ENCODE assay signal across 11 cellular contexts in the genomic region with DNA sequence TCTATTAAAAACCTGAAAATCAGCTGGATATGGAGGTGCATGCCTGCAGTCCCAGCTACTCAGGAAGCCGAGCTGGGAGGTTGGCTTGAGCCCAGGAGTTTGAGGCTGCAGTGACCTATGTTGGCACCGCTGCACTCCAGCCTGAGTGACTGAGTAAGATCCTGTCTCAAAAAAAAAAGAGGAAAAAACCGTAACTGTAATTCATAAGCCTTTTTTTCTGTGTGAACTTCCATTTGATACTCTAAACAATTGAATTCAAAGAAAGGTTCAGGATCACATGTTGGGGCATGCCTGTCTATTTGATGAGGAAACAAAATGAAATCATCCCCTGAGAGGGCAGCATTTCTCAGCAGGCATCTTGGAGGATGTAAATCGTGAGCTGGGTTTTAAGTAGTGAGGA. TPM values are rescaled to one million over a fixed set of nuclear protein-coding genes. Genes with fewer than 3 reads are reported as not detected.
DNase-seq lines count a peak whose midpoint lies in the region; ATAC-seq and TF ChIP-seq lines count a peak whose summit lies in the region.
"Had no signal": no experiment of that assay in that cellular context is flagged by ENCODE, and none has a peak within 500 bp of the region (broad histone marks: within the 10 kb centered on the region; RNA-seq: fewer than 3 reads in every experiment).

No MANE protein-coding gene starts in this region.

- no peaks in the 10 kb centered on the region for H3K9me3 ChIP-seq in SK-N-SH
- H3K9me3 ChIP-seq: tibial nerve had no signal

- H3K79me2 ChIP-seq in SK-N-SH (ENCODE audit: insufficient read depth): peaks cover 68% of the 10 kb centered on the region

- H3K27me3 ChIP-seq in SK-N-SH (ENCODE audit: insufficient read depth): no peaks in the 10 kb centered on the region
- H3K27me3 ChIP-seq: tibial nerve had no signal

- no peak for ATAC-seq in activated CD8-positive, alpha-beta memory T cell treated with anti-CD3 and anti-CD28 coated beads, Interleukin-2, amount 10 ng/mL, durations not matched to agents 7 days and 5 days

- TF ChIP-seq EP300 in SK-N-SH (IDR thresholded peaks at IDR 0.05; ENCODE audit: borderline replicate concordance in 1 of 2, low read depth in 1 of 2, low read length in 1 of 2): peak in 1 of 2 experiments; percentile 94; a peak in 2 of 4 replicates

- H4K20me1 ChIP-seq in SK-N-SH (ENCODE audit: insufficient read depth): no peaks in the 10 kb centered on the region

- H3K9me2 ChIP-seq in SK-N-SH: no peaks in the 10 kb centered on the region

- peak overlapping the region; percentile 50; the same call in 1 of the 2 replicates for H2AFZ ChIP-seq in SK-N-SH (ENCODE audit: low read depth)

- H3K4me1 ChIP-seq in SK-N-SH (ENCODE audit: control insufficient read depth in 1 of 2, insufficient read depth in 2 of 2, low read depth in 1 of 2, low read length in 1 of 2): peaks cover 8 to 87% of the 10 kb centered on the region in 2 experiments

- CTCF ChIA-PET in SK-N-SH (lab: Yijun Ruan, JAX): no interaction called here
- CTCF ChIA-PET in activated CD8-positive, alpha-beta memory T cell treated with anti-CD3 and anti-CD28 coated beads, Interleukin-2, amount 10 ng/mL, durations not matched to agents 7 days and 5 days (lab: Charles Lee): interaction anchor here (0.6 to 1.2 kb wide), 3 partner anchors 10 to 49 kb away, joined by 3 read pairs; no protein-coding TSS in a partner anchor

- H3K27ac ChIP-seq in SK-N-SH (ENCODE audit: low read depth in 2 of 2, low read length in 1 of 2) (peak overlapping the region; percentile 75 to 97), substantia nigra (ENCODE audit: low read depth, low read length, poor library complexity, severe bottlenecking) (peak overlapping the region; percentile 32)

- TF ChIP-seq RAD21 in SK-N-SH (IDR thresholded peaks at IDR 0.05; ENCODE audit: low read length): no peak

- H3K36me3 Mint-ChIP-seq in activated CD8-positive, alpha-beta memory T cell treated with anti-CD3 and anti-CD28 coated beads, Interleukin-2, amount 10 ng/mL, durations not matched to agents 7 days and 5 days: peaks cover 47% of the 10 kb centered on the region

- H3F3A ChIP-seq in SK-N-SH (replicated peaks; ENCODE audit: insufficient read depth): peaks cover 91% of the 10 kb centered on the region

- no peak overlapping the region for H3K4me3 ChIP-seq in SK-N-SH (ENCODE audit: low read depth in 2 of 2, low read length in 1 of 2)
- H3K4me3 ChIP-seq: tibial nerve had no signal

- WGBS in SK-N-SH (ENCODE audit: low lambda C conversion rate): 10% methylated on average over 4 of the region's 4 CpGs

- POLR2A ChIA-PET in SK-N-SH (lab: Yijun Ruan, JAX): no interaction called here

- 0 out of 2 replicates have a peak, but pooled peaks have one; percentile 7 for TF ChIP-seq CTCF in SK-N-SH (IDR thresholded peaks at IDR 0.05)

- peak overlapping the region; percentile 50; the same call in 1 of the 2 replicates for H3K9ac ChIP-seq in SK-N-SH

- DNase-seq in NCI-H187 treated with DMSO at 0.1 percent for 48 hours (lab: John Stamatoyannopoulos, UW): peak; percentile 14
- DNase-seq in NCI-H187 (lab: John Stamatoyannopoulos, UW): no peak
- DNase-seq in SK-N-SH: no peak
- peak; percentile 88 for DNase-seq in fibroblast of peridontal ligament (ENCODE audit: extremely low read depth)
- DNase-seq in substantia nigra (lab: John Stamatoyannopoulos, UW): peak in 3 of 49 donors; percentile 4 to 26 (median 24)
- DNase-seq in NAMALWA (ENCODE audit: low spot score): no peak
- no peak for DNase-seq in NCI-H1694 (lab: John Stamatoyannopoulos, UW)
- DNase-seq in activated CD8-positive, alpha-beta memory T cell treated with anti-CD3 and anti-CD28 coated beads, Interleukin-2, amount 10 ng/mL, durations not matched to agents 7 days and 5 days: no peak
- DNase-seq: activated T-cell treated with anti-CD3 and anti-CD28 coated beads, Interleukin-2, amount 50 U/mL, for 1 hour; NCI-H446 treated with DMSO at 0.1 percent for 48 hours had no signal

- no peaks in the 10 kb centered on the region for H3K27me3 Mint-ChIP-seq in activated CD8-positive, alpha-beta memory T cell treated with anti-CD3 and anti-CD28 coated beads, Interleukin-2, amount 10 ng/mL, durations not matched to agents 7 days and 5 days

- no peaks in the 10 kb centered on the region for H3K9me3 Mint-ChIP-seq in activated CD8-positive, alpha-beta memory T cell treated with anti-CD3 and anti-CD28 coated beads, Interleukin-2, amount 10 ng/mL, durations not matched to agents 7 days and 5 days (ENCODE audit: low read depth)

- no peak overlapping the region for H3K27ac Mint-ChIP-seq in activated CD8-positive, alpha-beta memory T cell treated with anti-CD3 and anti-CD28 coated beads, Interleukin-2, amount 10 ng/mL, durations not matched to agents 7 days and 5 days

- H3K4me3 Mint-ChIP-seq in activated CD8-positive, alpha-beta memory T cell treated with anti-CD3 and anti-CD28 coated beads, Interleukin-2, amount 10 ng/mL, durations not matched to agents 7 days and 5 days: no peak overlapping the region

- H3K4me1 Mint-ChIP-seq in activated CD8-positive, alpha-beta memory T cell treated with anti-CD3 and anti-CD28 coated beads, Interleukin-2, amount 10 ng/mL, durations not matched to agents 7 days and 5 days: peaks cover 38% of the 10 kb centered on the region

- peaks cover 3 to 44% of the 10 kb centered on the region in 2 experiments for H3K36me3 ChIP-seq in SK-N-SH (replicated peaks in 1 of 2; ENCODE audit: control insufficient read depth in 1 of 2, insufficient read depth in 2 of 2, low read length in 1 of 2)
- H3K36me3 ChIP-seq: tibial nerve had no signal

- peak overlapping the region; percentile 59; the same call in 1 of the 2 replicates for H3K4me2 ChIP-seq in SK-N-SH

TF ChIP-seq in SK-N-SH, 30 proteins besides CTCF, POLR2A, EP300 and RAD21 (continues in another document):
- TF ChIP-seq, protein P1, sequence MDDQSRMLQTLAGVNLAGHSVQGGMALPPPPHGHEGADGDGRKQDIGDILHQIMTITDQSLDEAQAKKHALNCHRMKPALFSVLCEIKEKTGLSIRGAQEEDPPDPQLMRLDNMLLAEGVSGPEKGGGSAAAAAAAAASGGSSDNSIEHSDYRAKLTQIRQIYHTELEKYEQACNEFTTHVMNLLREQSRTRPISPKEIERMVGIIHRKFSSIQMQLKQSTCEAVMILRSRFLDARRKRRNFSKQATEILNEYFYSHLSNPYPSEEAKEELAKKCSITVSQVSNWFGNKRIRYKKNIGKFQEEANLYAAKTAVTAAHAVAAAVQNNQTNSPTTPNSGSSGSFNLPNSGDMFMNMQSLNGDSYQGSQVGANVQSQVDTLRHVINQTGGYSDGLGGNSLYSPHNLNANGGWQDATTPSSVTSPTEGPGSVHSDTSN (IDR thresholded peaks at IDR 0.05): peak; percentile 58; the same call in 1 of the 2 replicates
- peak; percentile 19; the same call in 1 of the 2 replicates for TF ChIP-seq TAF1 (IDR thresholded peaks at IDR 0.05; ENCODE audit: borderline replicate concordance, low read depth, low read length)
- TF ChIP-seq YY1 (IDR thresholded peaks at IDR 0.05; ENCODE audit: low read depth): peak; percentile 46; the same call in 1 of the 2 replicates
- TF ChIP-seq NFIC (IDR thresholded peaks at IDR 0.05; ENCODE audit: borderline replicate concordance): peak; percentile 95
- TF ChIP-seq JUND (IDR thresholded peaks at IDR 0.05): peak; percentile 47
- TF ChIP-seq RFX5 (IDR thresholded peaks at IDR 0.05; ENCODE audit: low read length): no peak
- peak; percentile 40; the same call in 1 of the 2 replicates for TF ChIP-seq FOSL2 (IDR thresholded peaks at IDR 0.05; ENCODE audit: borderline replicate concordance, low read depth)
- no peak for TF ChIP-seq SIN3A (IDR thresholded peaks at IDR 0.05; ENCODE audit: borderline replicate concordance, low read depth, low read length)
- no peak for TF ChIP-seq GABPA (IDR thresholded peaks at IDR 0.05; ENCODE audit: low read depth)
- TF ChIP-seq POLR2AphosphoS5 (IDR thresholded peaks at IDR 0.05; ENCODE audit: low read depth, low read length): peak; percentile 30; the same call in 1 of the 2 replicates
- TF ChIP-seq TEAD4 (IDR thresholded peaks at IDR 0.05; ENCODE audit: borderline replicate concordance, insufficient read depth): 0 out of 2 replicates have a peak, but pooled peaks have one; percentile 14
- TF ChIP-seq RXRA (IDR thresholded peaks at IDR 0.05; ENCODE audit: borderline replicate concordance, low read depth): peak; percentile 75
- TF ChIP-seq, protein P2, sequence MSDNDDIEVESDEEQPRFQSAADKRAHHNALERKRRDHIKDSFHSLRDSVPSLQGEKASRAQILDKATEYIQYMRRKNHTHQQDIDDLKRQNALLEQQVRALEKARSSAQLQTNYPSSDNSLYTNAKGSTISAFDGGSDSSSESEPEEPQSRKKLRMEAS (IDR thresholded peaks at IDR 0.05; ENCODE audit: low read depth): peak; percentile 50; the same call in 1 of the 2 replicates
- TF ChIP-seq RCOR1 (IDR thresholded peaks at IDR 0.05; ENCODE audit: low read length): no peak
- no peak for TF ChIP-seq SMC3 (IDR thresholded peaks at IDR 0.05; ENCODE audit: low read depth, low read length)
- no peak for TF ChIP-seq NRF1 (IDR thresholded peaks at IDR 0.05; ENCODE audit: low read depth, low read length)
- TF ChIP-seq, protein P3, sequence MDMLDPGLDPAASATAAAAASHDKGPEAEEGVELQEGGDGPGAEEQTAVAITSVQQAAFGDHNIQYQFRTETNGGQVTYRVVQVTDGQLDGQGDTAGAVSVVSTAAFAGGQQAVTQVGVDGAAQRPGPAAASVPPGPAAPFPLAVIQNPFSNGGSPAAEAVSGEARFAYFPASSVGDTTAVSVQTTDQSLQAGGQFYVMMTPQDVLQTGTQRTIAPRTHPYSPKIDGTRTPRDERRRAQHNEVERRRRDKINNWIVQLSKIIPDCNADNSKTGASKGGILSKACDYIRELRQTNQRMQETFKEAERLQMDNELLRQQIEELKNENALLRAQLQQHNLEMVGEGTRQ (IDR thresholded peaks at IDR 0.05; ENCODE audit: borderline replicate concordance, low read depth, low read length): no peak
- TF ChIP-seq FOXJ3 (CRISPR knock-in tag; IDR thresholded peaks at IDR 0.05): no peak

RNA-seq across cellular contexts. Expression of gene ITGA2, which starts 38.8 kb away (rescaled TPM):
- polyA plus RNA-seq in SK-N-SH (2012; rRNA removed): 38.2 and 52.1 TPM in 2 replicates
- polyA plus RNA-seq in SK-N-SH (2012; cell fraction: cytosol; rRNA removed): 47.1 and 52.1 TPM in 2 replicates
- polyA plus RNA-seq in SK-N-SH (2012; cell fraction: nucleus; rRNA removed): 24.2 and 48.6 TPM in 2 replicates
- total RNA-seq in activated CD8-positive, alpha-beta memory T cell treated with anti-CD3 and anti-CD28 coated beads, Interleukin-2, amount 10 ng/mL, durations not matched to agents 7 days and 5 days: 10 to 100 TPM; 17.6 to 37.0 TPM

Comparison
In these comparisons a context has a peak if more than half of its experiments do, and no peak if none do; other contexts are left out.
1. DNase-seq: peak in NCI-H187 treated with DMSO at 0.1 percent for 48 hours (single experiment) and fibroblast of peridontal ligament (single experiment); none in NCI-H187 (0 of 2), SK-N-SH (single experiment), NAMALWA (single experiment), NCI-H1694 (single experiment) and activated CD8-positive, alpha-beta memory T cell treated with anti-CD3 and anti-CD28 coated beads, Interleukin-2, amount 10 ng/mL, durations not matched to agents 7 days and 5 days (single experiment).